Comparison of ENCODE assay signal across 14 cellular contexts in the genomic region with DNA sequence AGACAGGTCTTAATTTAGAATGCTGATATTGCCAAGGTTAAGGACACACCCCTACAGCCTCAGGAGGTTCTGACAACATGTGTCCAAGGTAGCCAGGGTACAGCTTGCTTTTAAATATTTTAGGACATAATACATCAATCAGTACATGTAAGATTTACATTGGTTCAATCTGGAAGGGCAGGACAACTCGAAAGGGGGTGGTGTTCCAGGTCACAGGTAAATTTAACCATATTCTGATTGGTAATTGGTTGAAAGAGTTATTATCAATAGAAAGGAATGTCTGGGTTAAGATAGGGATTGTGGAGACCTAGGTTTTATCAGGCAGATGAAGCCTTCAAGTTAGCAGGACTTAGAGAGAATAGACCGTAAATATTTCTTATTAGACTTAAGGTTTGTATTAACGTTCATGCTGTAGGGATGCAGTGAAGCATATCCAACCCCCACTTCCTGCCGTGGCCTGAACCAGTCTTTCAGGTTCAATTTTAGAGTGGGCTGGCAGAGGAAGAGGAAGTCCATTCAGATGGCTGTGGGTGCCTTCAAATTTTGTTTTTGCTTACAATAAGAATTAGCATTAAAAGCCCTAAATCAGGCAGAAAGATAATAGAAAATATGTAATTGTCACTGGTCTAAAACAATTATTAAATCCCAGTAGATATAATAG.
DNase-seq lines count a peak whose midpoint lies in the region; ATAC-seq, FAIRE-seq and TF ChIP-seq lines count a peak whose summit lies in the region.
"Had no signal": no experiment of that assay in that cellular context is flagged by ENCODE, and none has a peak within 500 bp of the region (broad histone marks: within the 10 kb centered on the region; RNA-seq: fewer than 3 reads in every experiment).

No MANE protein-coding gene starts in this region.

- peak overlapping the region; percentile 70 for H3K4me2 ChIP-seq in Loucy (ENCODE audit: low read depth, low read length, poor library complexity, severe bottlenecking)
- H3K4me2 ChIP-seq in smooth muscle cell = no peak overlapping the region

- H3K9me3 ChIP-seq in Loucy (ENCODE audit: insufficient read depth, low read depth, low read length) = no peaks in the 10 kb centered on the region
- H3K9me3 ChIP-seq in endodermal cell (ENCODE audit: control insufficient read depth, low read length) = peaks cover under 1% of the 10 kb centered on the region
- no peaks in the 10 kb centered on the region for H3K9me3 ChIP-seq in smooth muscle cell (replicated peaks; ENCODE audit: low read depth)
- H3K9me3 ChIP-seq: lower lobe of right lung had no signal

- H3K79me2 ChIP-seq in Loucy (ENCODE audit: insufficient read depth, low read length) (no peaks in the 10 kb centered on the region), smooth muscle cell (ENCODE audit: low read depth) (no peaks in the 10 kb centered on the region)

- no peaks in the 10 kb centered on the region for H3K27me3 Mint-ChIP-seq in Calu3 (ENCODE audit: unreplicated experiment)
- no peaks in the 10 kb centered on the region for H3K27me3 Mint-ChIP-seq in endodermal cell (ENCODE audit: insufficient read depth)
- H3K27me3 Mint-ChIP-seq: activated naive CD8-positive, alpha-beta T cell treated with anti-CD3 and anti-CD28 coated beads for 36 hours had no signal

- CTCF ChIA-PET in Calu3 (lab: Charles Lee) (no interaction called here), RWPE1 (lab: Yijun Ruan, JAX) (interaction anchor here (0.5 kb wide), 1 partner anchor 1087 kb away, joined by 6 read pairs; no protein-coding TSS in a partner anchor)

- H3K36me3 ChIP-seq in Loucy (ENCODE audit: insufficient read depth, low read length) (no peaks in the 10 kb centered on the region), endodermal cell (ENCODE audit: control insufficient read depth, insufficient read depth, low read length) (no peaks in the 10 kb centered on the region), smooth muscle cell (ENCODE audit: low read depth) (no peaks in the 10 kb centered on the region)
- H3K36me3 ChIP-seq: lower lobe of right lung had no signal

- intact Hi-C loops in Calu3 (cut with micrococcal nuclease; ENCODE audit: unreplicated experiment) = no loop called here

- H3K9me3 Mint-ChIP-seq in Calu3 (ENCODE audit: low read depth, unreplicated experiment) (no peaks in the 10 kb centered on the region), endodermal cell (no peaks in the 10 kb centered on the region)
- H3K9me3 Mint-ChIP-seq: activated naive CD8-positive, alpha-beta T cell treated with anti-CD3 and anti-CD28 coated beads for 36 hours had no signal

- H3K9me2 ChIP-seq in Loucy (replicated peaks; ENCODE audit: low read depth, low read length) = no peaks in the 10 kb centered on the region

- H3K9ac ChIP-seq in Loucy (ENCODE audit: low read depth, low read length, poor library complexity, severe bottlenecking) (peak overlapping the region; percentile 46), endodermal cell (ENCODE audit: extremely low read depth, low read length, poor library complexity, severe bottlenecking) (no peak overlapping the region), smooth muscle cell (ENCODE audit: low read depth) (no peak overlapping the region)

- H3F3A ChIP-seq in Loucy (ENCODE audit: low read depth) (peaks cover 6% of the 10 kb centered on the region; the same call in 1 of the 2 replicates), smooth muscle cell (ENCODE audit: low read depth) (no peaks in the 10 kb centered on the region)

- no peaks in the 10 kb centered on the region for H3K4me1 Mint-ChIP-seq in Calu3 (ENCODE audit: low read depth, unreplicated experiment)
- H3K4me1 Mint-ChIP-seq in endodermal cell = no peaks in the 10 kb centered on the region
- H3K4me1 Mint-ChIP-seq: activated naive CD8-positive, alpha-beta T cell treated with anti-CD3 and anti-CD28 coated beads for 36 hours had no signal

- H4K20me1 ChIP-seq in Loucy (ENCODE audit: insufficient read depth, low read length, poor library complexity, severe bottlenecking) = no peaks in the 10 kb centered on the region
- H4K20me1 ChIP-seq in smooth muscle cell (ENCODE audit: low read depth) = no peaks in the 10 kb centered on the region

- peak; percentile 3 for DNase-seq in Calu3
- peak; percentile 4 for DNase-seq in GM19239 (ENCODE audit: insufficient read length, low spot score)
- DNase-seq in endodermal cell = no peak
- no peak for DNase-seq in RWPE1 (ENCODE audit: low spot score)
- DNase-seq in smooth muscle cell (lab: John Stamatoyannopoulos, UW; ENCODE audit: unreplicated experiment) = no peak
- no peak for DNase-seq in stimulated activated naive CD8-positive, alpha-beta T cell treated with anti-CD3 and anti-CD28 coated beads, Interleukin-15, Interleukin-2, amounts not matched to agents 100 U/mL and 50 U/mL, for 24 hours
- DNase-seq: activated naive CD8-positive, alpha-beta T cell treated with anti-CD3 and anti-CD28 coated beads for 36 hours; GOT3; lower lobe of right lung; NCI-H2029 treated with DMSO at 0.1 percent for 48 hours had no signal

- POLR2A ChIA-PET in RWPE1 (lab: Yijun Ruan, JAX; ENCODE audit: low non-redundant PET) = no interaction called here

- no TSS peak for BruUV-seq in Calu3 (replicated peaks; lab: Mats Ljungman, UMichigan)

- no peak for TF ChIP-seq CTCF in Calu3 (IDR thresholded peaks at IDR 0.05; ENCODE audit: unreplicated experiment)
- no peak for TF ChIP-seq CTCF in Loucy (conservative IDR thresholded peaks at IDR 0.05; ENCODE audit: low read length)
- no peak for TF ChIP-seq CTCF in endodermal cell (conservative IDR thresholded peaks at IDR 0.05)
- TF ChIP-seq CTCF in RWPE1 (conservative IDR thresholded peaks at IDR 0.05; ENCODE audit: low read depth) = no peak
- TF ChIP-seq CTCF in smooth muscle cell (IDR thresholded peaks at IDR 0.05; ENCODE audit: borderline replicate concordance, insufficient read depth, poor library complexity, severe bottlenecking) = no peak

- peak; percentile 87 for FAIRE-seq in GM19239 (lab: Jason Lieb, UNC)
- FAIRE-seq: TTC549 had no signal

- H3K4me3 ChIP-seq in Loucy (ENCODE audit: low read length, poor library complexity, severe bottlenecking) = peak overlapping the region; percentile 55
- H3K4me3 ChIP-seq in endodermal cell (ENCODE audit: low read length) = no peak overlapping the region
- H3K4me3 ChIP-seq in smooth muscle cell = no peak overlapping the region
- H3K4me3 ChIP-seq: lower lobe of right lung, skin epidermis had no signal

- no peak overlapping the region for H3K4me3 Mint-ChIP-seq in Calu3 (ENCODE audit: low read depth, unreplicated experiment)
- no peak overlapping the region for H3K4me3 Mint-ChIP-seq in endodermal cell
- H3K4me3 Mint-ChIP-seq: activated naive CD8-positive, alpha-beta T cell treated with anti-CD3 and anti-CD28 coated beads for 36 hours had no signal

- 92 to 95% methylated on average over 2 to 4 of the region's 4 CpGs for WGBS in endodermal cell (ENCODE audit: insufficient coverage in 1 of 2, insufficient read length in 1 of 2), 2 experiments
- WGBS in smooth muscle cell (ENCODE audit: low lambda C conversion rate) = 72% methylated on average over 4 of the region's 4 CpGs

- H3K27me3 ChIP-seq in Loucy (ENCODE audit: insufficient read depth, low read length, poor library complexity, severe bottlenecking) (no peaks in the 10 kb centered on the region), endodermal cell (ENCODE audit: control insufficient read depth, insufficient read depth, low read length, poor library complexity, severe bottlenecking) (no peaks in the 10 kb centered on the region), smooth muscle cell (ENCODE audit: low read depth) (no peaks in the 10 kb centered on the region)

- no peak overlapping the region for H3K27ac ChIP-seq in endodermal cell (ENCODE audit: low read depth, low read length)
- H3K27ac ChIP-seq in RWPE1 = no peak overlapping the region
- no peak overlapping the region for H3K27ac ChIP-seq in smooth muscle cell (ENCODE audit: low read depth)
- H3K27ac ChIP-seq: lower lobe of right lung, skin epidermis had no signal

- H3K4me1 ChIP-seq in Loucy (ENCODE audit: insufficient read depth, low read length, poor library complexity, severe bottlenecking) (peaks cover 20% of the 10 kb centered on the region), endodermal cell (ENCODE audit: control insufficient read depth, insufficient read depth, low read length) (no peaks in the 10 kb centered on the region), smooth muscle cell (ENCODE audit: low read depth) (no peaks in the 10 kb centered on the region)
- H3K4me1 ChIP-seq: lower lobe of right lung had no signal

- no peak overlapping the region for H3K27ac Mint-ChIP-seq in Calu3 (ENCODE audit: unreplicated experiment)
- H3K27ac Mint-ChIP-seq in endodermal cell = no peak overlapping the region
- H3K27ac Mint-ChIP-seq: activated naive CD8-positive, alpha-beta T cell treated with anti-CD3 and anti-CD28 coated beads for 36 hours had no signal

- H3K36me3 Mint-ChIP-seq in Calu3 (ENCODE audit: insufficient read depth, unreplicated experiment) (no peaks in the 10 kb centered on the region), endodermal cell (ENCODE audit: low read depth) (no peaks in the 10 kb centered on the region)
- H3K36me3 Mint-ChIP-seq: activated naive CD8-positive, alpha-beta T cell treated with anti-CD3 and anti-CD28 coated beads for 36 hours had no signal

- H2AFZ ChIP-seq in Loucy (ENCODE audit: low read length) = peak overlapping the region; percentile 78
- H2AFZ ChIP-seq in smooth muscle cell (ENCODE audit: low read depth) = no peak overlapping the region

- ATAC-seq in HG02884 (IDR thresholded peaks at IDR 0.05; ENCODE audit: unreplicated experiment) = peak; percentile 98
- no peak for ATAC-seq in stimulated activated naive CD8-positive, alpha-beta T cell treated with anti-CD3 and anti-CD28 coated beads, Interleukin-15, Interleukin-2, amounts not matched to agents 100 U/mL and 50 U/mL, for 24 hours
- ATAC-seq: lower lobe of right lung had no signal

Comparison
In these comparisons a context has a peak if more than half of its experiments do, and no peak if none do; other contexts are left out.
1. DNase-seq: peak in Calu3 (single experiment) and GM19239 (single experiment); none in endodermal cell (single experiment), RWPE1 (single experiment), smooth muscle cell (single experiment) and stimulated activated naive CD8-positive, alpha-beta T cell treated with anti-CD3 and anti-CD28 coated beads, Interleukin-15, Interleukin-2, amounts not matched to agents 100 U/mL and 50 U/mL, for 24 hours (single experiment).